33 cellular contexts compared by ENCODE assay signal in genomic region chr19:9839415-9839814, GRCh38. TPM values are rescaled to one million over a fixed set of nuclear protein-coding genes. Genes with fewer than 3 reads are reported as not detected.
A peak's percentile ranks its signal among the peaks of the same experiment; 100 is the strongest.
DNase-seq lines count a peak whose midpoint lies in the region; ATAC-seq, FAIRE-seq and TF ChIP-seq lines count a peak whose summit lies in the region.
"Had no signal": no experiment of that assay in that cellular context is flagged by ENCODE, and none has a peak within 500 bp of the region (broad histone marks: within the 10 kb centered on the region; RNA-seq: fewer than 3 reads in every experiment).

No MANE protein-coding gene starts in this region.

- ATAC-seq in SK-N-SH treated with all-trans-retinoic acid at 6 μM for 48 hours (no peak), GM21717 (IDR thresholded peaks at IDR 0.05; ENCODE audit: unreplicated experiment) (no peak)
- ATAC-seq: A549; activated naive CD4-positive, alpha-beta T cell treated with anti-CD3 and anti-CD28 coated beads, Interleukin-2, amount 50 U/mL, for 72 hours; CD8-positive, alpha-beta T cell; foreskin keratinocyte; mucosa of descending colon had no signal

- no peak for TF ChIP-seq CTCF in SK-N-SH (IDR thresholded peaks at IDR 0.05)

- H3K27ac ChIP-seq in SK-N-SH (ENCODE audit: low read depth in 2 of 2, low read length in 1 of 2), result no peak overlapping the region
- H3K27ac ChIP-seq: A549, foreskin keratinocyte, ovary, upper lobe of left lung had no signal

- POLR2A ChIA-PET in SK-N-SH (lab: Yijun Ruan, JAX), result interaction anchor here (0.6 to 2.1 kb wide), 2 partner anchors 10 to 531 kb away, joined by 3 to 8 read pairs; no protein-coding TSS in a partner anchor

- H2AFZ ChIP-seq in SK-N-SH (ENCODE audit: low read depth), result no peak overlapping the region

- H3K9ac ChIP-seq in SK-N-SH, result no peak overlapping the region

- no peak for TF ChIP-seq RAD21 in SK-N-SH (IDR thresholded peaks at IDR 0.05; ENCODE audit: low read length)

- H3K4me3 ChIP-seq in SK-N-SH (ENCODE audit: low read depth in 2 of 2, low read length in 1 of 2), result no peak overlapping the region
- H3K4me3 ChIP-seq: A549, lung, mucosa of descending colon, ovary, upper lobe of left lung had no signal

- WGBS in SK-N-SH (ENCODE audit: low lambda C conversion rate), result 92% methylated on average over 1 of the region's 1 CpG

- TF ChIP-seq EP300 in SK-N-SH (IDR thresholded peaks at IDR 0.05; ENCODE audit: borderline replicate concordance in 1 of 2, low read depth in 1 of 2, low read length in 1 of 2), result no peak

- no peaks in the 10 kb centered on the region for H3K9me2 ChIP-seq in SK-N-SH

- peaks cover 3% of the 10 kb centered on the region; the same call in 1 of the 2 replicates for H4K20me1 ChIP-seq in SK-N-SH (ENCODE audit: insufficient read depth)

- peaks cover 25 to 39% of the 10 kb centered on the region in 2 experiments for H3K36me3 ChIP-seq in SK-N-SH (replicated peaks in 1 of 2; ENCODE audit: control insufficient read depth in 1 of 2, insufficient read depth in 2 of 2, low read length in 1 of 2)
- H3K36me3 ChIP-seq: ovary had no signal

- no peak for FAIRE-seq in HTR-8/SVneo (lab: Jason Lieb, UNC)
- FAIRE-seq: A549, bronchial epithelial cell, GM18507, GM19239, H1 had no signal

- H3F3A ChIP-seq in SK-N-SH (replicated peaks; ENCODE audit: insufficient read depth), result peaks cover 2% of the 10 kb centered on the region

- no peaks in the 10 kb centered on the region for H3K27me3 ChIP-seq in SK-N-SH (ENCODE audit: insufficient read depth)
- H3K27me3 ChIP-seq: foreskin keratinocyte, ovary, upper lobe of left lung had no signal

- H3K79me2 ChIP-seq in SK-N-SH (ENCODE audit: insufficient read depth), result peaks cover 36% of the 10 kb centered on the region

- H3K4me1 ChIP-seq in SK-N-SH (ENCODE audit: control insufficient read depth in 1 of 2, insufficient read depth in 2 of 2, low read depth in 1 of 2, low read length in 1 of 2), result peaks cover 0 to 13% of the 10 kb centered on the region in 2 experiments; a peak in 1 of 4 replicates
- H3K4me1 ChIP-seq: foreskin keratinocyte had no signal

- no peaks in the 10 kb centered on the region for H3K9me3 ChIP-seq in SK-N-SH
- H3K9me3 ChIP-seq: A549, ovary had no signal

- no peak overlapping the region for H3K4me2 ChIP-seq in SK-N-SH
- H3K4me2 ChIP-seq: A549 had no signal

- CTCF ChIA-PET in SK-N-SH (lab: Yijun Ruan, JAX), result interaction anchor here (0.5 to 1.8 kb wide), 3 partner anchors 8 to 170 kb away, joined by 3 to 6 read pairs (median 3); no protein-coding TSS in a partner anchor

- DNase-seq in SK-N-SH (no peak), epidermal melanocyte (ENCODE audit: insufficient read length, low spot score) (peak; percentile 23), iris pigment epithelial cell (ENCODE audit: low read depth) (peak; percentile 59), SW 1271 (lab: John Stamatoyannopoulos, UW) (no peak), mesenteric fat pad (ENCODE audit: low spot score) (no peak), HTR-8/SVneo (ENCODE audit: insufficient read length, low spot score) (no peak)
- DNase-seq: activated CD4-positive, alpha-beta T cell treated with anti-CD3 and anti-CD28 coated beads for 4 hours; activated CD8-positive, alpha-beta memory T cell treated with anti-CD3 and anti-CD28 coated beads for 24 hours; activated effector memory CD4-positive, alpha-beta T cell treated with Interleukin-2 at 50 U/mL for 16 hours; AML-193; aorta; CD8-positive, alpha-beta T cell; foreskin keratinocyte; KG1; MM.1S; mucosa of descending colon; NCI-H2029; NCI-H345; ovary; retina; SIG-M5; stimulated activated naive CD4-positive, alpha-beta T cell; T-helper 9 cell; upper lobe of left lung had no signal

TF ChIP-seq in SK-N-SH, 30 proteins besides CTCF, POLR2A, EP300 and RAD21:
- TF ChIP-seq RCOR1 (IDR thresholded peaks at IDR 0.05; ENCODE audit: low read length) (0 out of 2 replicates have a peak, but pooled peaks have one; percentile 21), RFX5 (IDR thresholded peaks at IDR 0.05; ENCODE audit: low read length) (no peak), MXI1 (IDR thresholded peaks at IDR 0.05; ENCODE audit: low read depth, low read length) (peak; percentile 51; the same call in 1 of the 2 replicates)
- TF ChIP-seq, protein P1, sequence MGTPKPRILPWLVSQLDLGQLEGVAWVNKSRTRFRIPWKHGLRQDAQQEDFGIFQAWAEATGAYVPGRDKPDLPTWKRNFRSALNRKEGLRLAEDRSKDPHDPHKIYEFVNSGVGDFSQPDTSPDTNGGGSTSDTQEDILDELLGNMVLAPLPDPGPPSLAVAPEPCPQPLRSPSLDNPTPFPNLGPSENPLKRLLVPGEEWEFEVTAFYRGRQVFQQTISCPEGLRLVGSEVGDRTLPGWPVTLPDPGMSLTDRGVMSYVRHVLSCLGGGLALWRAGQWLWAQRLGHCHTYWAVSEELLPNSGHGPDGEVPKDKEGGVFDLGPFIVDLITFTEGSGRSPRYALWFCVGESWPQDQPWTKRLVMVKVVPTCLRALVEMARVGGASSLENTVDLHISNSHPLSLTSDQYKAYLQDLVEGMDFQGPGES (IDR thresholded peaks at IDR 0.05; ENCODE audit: low read depth, low read length), result no peak

TF ChIP-seq in SK-N-SH treated with all-trans-retinoic acid at 6 μM for 48 hours, 23 proteins besides CTCF, POLR2A, EP300 and RAD21:
- TF ChIP-seq, protein P2, sequence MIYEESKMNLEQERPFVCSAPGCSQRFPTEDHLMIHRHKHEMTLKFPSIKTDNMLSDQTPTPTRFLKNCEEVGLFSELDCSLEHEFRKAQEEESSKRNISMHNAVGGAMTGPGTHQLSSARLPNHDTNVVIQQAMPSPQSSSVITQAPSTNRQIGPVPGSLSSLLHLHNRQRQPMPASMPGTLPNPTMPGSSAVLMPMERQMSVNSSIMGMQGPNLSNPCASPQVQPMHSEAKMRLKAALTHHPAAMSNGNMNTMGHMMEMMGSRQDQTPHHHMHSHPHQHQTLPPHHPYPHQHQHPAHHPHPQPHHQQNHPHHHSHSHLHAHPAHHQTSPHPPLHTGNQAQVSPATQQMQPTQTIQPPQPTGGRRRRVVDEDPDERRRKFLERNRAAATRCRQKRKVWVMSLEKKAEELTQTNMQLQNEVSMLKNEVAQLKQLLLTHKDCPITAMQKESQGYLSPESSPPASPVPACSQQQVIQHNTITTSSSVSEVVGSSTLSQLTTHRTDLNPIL (CRISPR knock-in tag; IDR thresholded peaks at IDR 0.05; ENCODE audit: low read depth), result no peak
- no peak for TF ChIP-seq TOX (CRISPR knock-in tag; IDR thresholded peaks at IDR 0.05; ENCODE audit: borderline replicate concordance)
- TF ChIP-seq, protein P3, sequence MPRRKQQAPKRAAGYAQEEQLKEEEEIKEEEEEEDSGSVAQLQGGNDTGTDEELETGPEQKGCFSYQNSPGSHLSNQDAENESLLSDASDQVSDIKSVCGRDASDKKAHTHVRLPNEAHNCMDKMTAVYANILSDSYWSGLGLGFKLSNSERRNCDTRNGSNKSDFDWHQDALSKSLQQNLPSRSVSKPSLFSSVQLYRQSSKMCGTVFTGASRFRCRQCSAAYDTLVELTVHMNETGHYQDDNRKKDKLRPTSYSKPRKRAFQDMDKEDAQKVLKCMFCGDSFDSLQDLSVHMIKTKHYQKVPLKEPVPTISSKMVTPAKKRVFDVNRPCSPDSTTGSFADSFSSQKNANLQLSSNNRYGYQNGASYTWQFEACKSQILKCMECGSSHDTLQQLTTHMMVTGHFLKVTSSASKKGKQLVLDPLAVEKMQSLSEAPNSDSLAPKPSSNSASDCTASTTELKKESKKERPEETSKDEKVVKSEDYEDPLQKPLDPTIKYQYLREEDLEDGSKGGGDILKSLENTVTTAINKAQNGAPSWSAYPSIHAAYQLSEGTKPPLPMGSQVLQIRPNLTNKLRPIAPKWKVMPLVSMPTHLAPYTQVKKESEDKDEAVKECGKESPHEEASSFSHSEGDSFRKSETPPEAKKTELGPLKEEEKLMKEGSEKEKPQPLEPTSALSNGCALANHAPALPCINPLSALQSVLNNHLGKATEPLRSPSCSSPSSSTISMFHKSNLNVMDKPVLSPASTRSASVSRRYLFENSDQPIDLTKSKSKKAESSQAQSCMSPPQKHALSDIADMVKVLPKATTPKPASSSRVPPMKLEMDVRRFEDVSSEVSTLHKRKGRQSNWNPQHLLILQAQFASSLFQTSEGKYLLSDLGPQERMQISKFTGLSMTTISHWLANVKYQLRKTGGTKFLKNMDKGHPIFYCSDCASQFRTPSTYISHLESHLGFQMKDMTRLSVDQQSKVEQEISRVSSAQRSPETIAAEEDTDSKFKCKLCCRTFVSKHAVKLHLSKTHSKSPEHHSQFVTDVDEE (CRISPR knock-in tag; IDR thresholded peaks at IDR 0.05), result no peak
TF ChIP-seq in SK-N-SH treated with all-trans-retinoic acid at 6 μM for 48 hours: peak in this region for 0.

RNA-seq across cellular contexts. Expression of gene PIN1, which starts 4.3 kb away (rescaled TPM):
- polyA plus RNA-seq in SK-N-SH (2012; rRNA removed), result 148 and 152 TPM in 2 replicates
- polyA plus RNA-seq in SK-N-SH (2012; cell fraction: cytosol; rRNA removed), result 77.6 and 127 TPM in 2 replicates
- 92.6 and 93.4 TPM in 2 replicates for polyA plus RNA-seq in SK-N-SH (2012; cell fraction: nucleus; rRNA removed)
- 52.0 TPM for total RNA-seq in mesenteric fat pad

RNA-seq across cellular contexts. Expression of gene UBL5, which starts 11.7 kb away (rescaled TPM):
- 2,269 and 2,602 TPM in 2 replicates for polyA plus RNA-seq in SK-N-SH (2012; rRNA removed)
- 2,682 and 3,847 TPM in 2 replicates for polyA plus RNA-seq in SK-N-SH (2012; cell fraction: cytosol; rRNA removed)
- polyA plus RNA-seq in SK-N-SH (2012; cell fraction: nucleus; rRNA removed), result 748 and 798 TPM in 2 replicates
- 263 TPM for total RNA-seq in mesenteric fat pad

RNA-seq across cellular contexts. Expression of gene FBXL12, which starts 20.5 kb away (rescaled TPM):
- polyA plus RNA-seq in SK-N-SH (2012; rRNA removed), result 27.1 and 30.5 TPM in 2 replicates
- 14.2 and 18.7 TPM in 2 replicates for polyA plus RNA-seq in SK-N-SH (2012; cell fraction: cytosol; rRNA removed)
- 79.8 and 123 TPM in 2 replicates for polyA plus RNA-seq in SK-N-SH (2012; cell fraction: nucleus; rRNA removed)
- total RNA-seq in mesenteric fat pad, result 23.0 TPM

Comparison
In these comparisons a context has a peak if more than half of its experiments do, and no peak if none do; other contexts are left out.
1. DNase-seq: peak in epidermal melanocyte (single experiment) and iris pigment epithelial cell (single experiment); none in SK-N-SH (single experiment), SW 1271 (0 of 2), mesenteric fat pad (single experiment) and HTR-8/SVneo (single experiment).